ENCODE assay signal across 1 cellular context in the genomic region with DNA sequence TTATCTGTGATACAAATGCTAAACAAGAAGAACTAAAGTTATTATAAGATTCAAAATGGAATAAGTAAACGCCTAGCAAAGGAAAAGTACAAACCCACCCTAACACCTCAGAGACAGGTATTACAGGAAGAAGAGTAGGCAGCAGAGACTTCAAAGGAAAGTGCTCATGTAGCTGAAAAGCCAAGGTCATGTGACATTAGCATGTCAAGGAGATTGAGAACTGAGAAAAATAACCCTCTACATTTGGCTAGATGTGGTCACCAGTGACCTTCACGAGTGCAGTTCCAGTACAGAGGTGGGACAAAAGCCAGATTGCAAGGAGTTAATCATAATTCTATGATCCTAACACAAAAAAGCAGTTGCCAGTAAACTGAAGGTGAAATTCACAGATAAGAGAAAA.
TF ChIP-seq lines count a peak whose summit lies in the region.

No MANE protein-coding gene starts in this region.

TF ChIP-seq in GM23338, 12 proteins besides CTCF, POLR2A, EP300 and RAD21 (continued from another document):
- TF ChIP-seq, protein P1, sequence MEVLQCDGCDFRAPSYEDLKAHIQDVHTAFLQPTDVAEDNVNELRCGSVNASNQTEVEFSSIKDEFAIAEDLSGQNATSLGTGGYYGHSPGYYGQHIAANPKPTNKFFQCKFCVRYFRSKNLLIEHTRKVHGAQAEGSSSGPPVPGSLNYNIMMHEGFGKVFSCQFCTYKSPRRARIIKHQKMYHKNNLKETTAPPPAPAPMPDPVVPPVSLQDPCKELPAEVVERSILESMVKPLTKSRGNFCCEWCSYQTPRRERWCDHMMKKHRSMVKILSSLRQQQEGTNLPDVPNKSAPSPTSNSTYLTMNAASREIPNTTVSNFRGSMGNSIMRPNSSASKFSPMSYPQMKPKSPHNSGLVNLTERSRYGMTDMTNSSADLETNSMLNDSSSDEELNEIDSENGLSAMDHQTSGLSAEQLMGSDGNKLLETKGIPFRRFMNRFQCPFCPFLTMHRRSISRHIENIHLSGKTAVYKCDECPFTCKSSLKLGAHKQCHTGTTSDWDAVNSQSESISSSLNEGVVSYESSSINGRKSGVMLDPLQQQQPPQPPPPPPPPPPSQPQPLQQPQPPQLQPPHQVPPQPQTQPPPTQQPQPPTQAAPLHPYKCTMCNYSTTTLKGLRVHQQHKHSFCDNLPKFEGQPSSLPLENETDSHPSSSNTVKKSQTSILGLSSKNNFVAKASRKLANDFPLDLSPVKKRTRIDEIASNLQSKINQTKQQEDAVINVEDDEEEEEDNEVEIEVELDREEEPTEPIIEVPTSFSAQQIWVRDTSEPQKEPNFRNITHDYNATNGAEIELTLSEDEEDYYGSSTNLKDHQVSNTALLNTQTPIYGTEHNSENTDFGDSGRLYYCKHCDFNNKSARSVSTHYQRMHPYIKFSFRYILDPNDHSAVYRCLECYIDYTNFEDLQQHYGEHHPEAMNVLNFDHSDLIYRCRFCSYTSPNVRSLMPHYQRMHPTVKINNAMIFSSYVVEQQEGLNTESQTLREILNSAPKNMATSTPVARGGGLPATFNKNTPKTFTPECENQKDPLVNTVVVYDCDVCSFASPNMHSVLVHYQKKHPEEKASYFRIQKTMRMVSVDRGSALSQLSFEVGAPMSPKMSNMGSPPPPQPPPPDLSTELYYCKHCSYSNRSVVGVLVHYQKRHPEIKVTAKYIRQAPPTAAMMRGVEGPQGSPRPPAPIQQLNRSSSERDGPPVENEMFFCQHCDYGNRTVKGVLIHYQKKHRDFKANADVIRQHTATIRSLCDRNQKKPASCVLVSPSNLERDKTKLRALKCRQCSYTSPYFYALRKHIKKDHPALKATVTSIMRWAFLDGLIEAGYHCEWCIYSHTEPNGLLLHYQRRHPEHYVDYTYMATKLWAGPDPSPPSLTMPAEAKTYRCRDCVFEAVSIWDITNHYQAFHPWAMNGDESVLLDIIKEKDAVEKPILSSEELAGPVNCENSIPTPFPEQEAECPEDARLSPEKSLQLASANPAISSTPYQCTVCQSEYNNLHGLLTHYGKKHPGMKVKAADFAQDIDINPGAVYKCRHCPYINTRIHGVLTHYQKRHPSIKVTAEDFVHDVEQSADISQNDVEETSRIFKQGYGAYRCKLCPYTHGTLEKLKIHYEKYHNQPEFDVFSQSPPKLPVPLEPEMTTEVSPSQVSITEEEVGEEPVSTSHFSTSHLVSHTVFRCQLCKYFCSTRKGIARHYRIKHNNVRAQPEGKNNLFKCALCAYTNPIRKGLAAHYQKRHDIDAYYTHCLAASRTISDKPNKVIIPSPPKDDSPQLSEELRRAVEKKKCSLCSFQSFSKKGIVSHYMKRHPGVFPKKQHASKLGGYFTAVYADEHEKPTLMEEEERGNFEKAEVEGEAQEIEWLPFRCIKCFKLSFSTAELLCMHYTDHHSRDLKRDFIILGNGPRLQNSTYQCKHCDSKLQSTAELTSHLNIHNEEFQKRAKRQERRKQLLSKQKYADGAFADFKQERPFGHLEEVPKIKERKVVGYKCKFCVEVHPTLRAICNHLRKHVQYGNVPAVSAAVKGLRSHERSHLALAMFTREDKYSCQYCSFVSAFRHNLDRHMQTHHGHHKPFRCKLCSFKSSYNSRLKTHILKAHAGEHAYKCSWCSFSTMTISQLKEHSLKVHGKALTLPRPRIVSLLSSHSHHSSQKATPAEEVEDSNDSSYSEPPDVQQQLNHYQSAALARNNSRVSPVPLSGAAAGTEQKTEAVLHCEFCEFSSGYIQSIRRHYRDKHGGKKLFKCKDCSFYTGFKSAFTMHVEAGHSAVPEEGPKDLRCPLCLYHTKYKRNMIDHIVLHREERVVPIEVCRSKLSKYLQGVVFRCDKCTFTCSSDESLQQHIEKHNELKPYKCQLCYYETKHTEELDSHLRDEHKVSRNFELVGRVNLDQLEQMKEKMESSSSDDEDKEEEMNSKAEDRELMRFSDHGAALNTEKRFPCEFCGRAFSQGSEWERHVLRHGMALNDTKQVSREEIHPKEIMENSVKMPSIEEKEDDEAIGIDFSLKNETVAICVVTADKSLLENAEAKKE (CRISPR knock-in tag; IDR thresholded peaks at IDR 0.05) = no peak
